Comparison of ENCODE assay signal across 24 cellular contexts in genomic region chr12:124699878-124700277, GRCh38.
DNase-seq lines count a peak whose midpoint lies in the region; ATAC-seq, FAIRE-seq and TF ChIP-seq lines count a peak whose summit lies in the region.
"Had no signal": no experiment of that assay in that cellular context is flagged by ENCODE, and none has a peak within 500 bp of the region (broad histone marks: within the 10 kb centered on the region; RNA-seq: fewer than 3 reads in every experiment).

No MANE protein-coding gene starts in this region.

- no peak overlapping the region for H3K4me3 ChIP-seq in Panc1 (ENCODE audit: low read depth in 2 of 2, low read length in 2 of 2)
- no peak overlapping the region for H3K4me3 ChIP-seq in endodermal cell (ENCODE audit: low read length)
- H3K4me3 ChIP-seq in lung = no peak overlapping the region
- H3K4me3 ChIP-seq in testis = no peak overlapping the region
- H3K4me3 ChIP-seq: BLaER1, body of pancreas, dorsolateral prefrontal cortex, psoas muscle, transverse colon had no signal

- H3K4me1 ChIP-seq in Panc1 (ENCODE audit: control insufficient read depth, insufficient read depth, low read length) = peaks cover 8% of the 10 kb centered on the region
- peaks cover 6% of the 10 kb centered on the region for H3K4me1 ChIP-seq in endodermal cell (ENCODE audit: control insufficient read depth, insufficient read depth, low read length)
- peaks cover 0 to 7% of the 10 kb centered on the region in 2 donors for H3K4me1 ChIP-seq in lung (ENCODE audit: control insufficient read depth in 2 of 2, insufficient read depth in 2 of 2, low read length in 2 of 2)
- H3K4me1 ChIP-seq in testis = peaks cover 70% of the 10 kb centered on the region

- BruUV-seq in Panc1 (replicated peaks; lab: Mats Ljungman, UMichigan) = no TSS peak

- H3K4me3 Mint-ChIP-seq in endodermal cell = no peak overlapping the region
- H3K4me3 Mint-ChIP-seq: memory B cell; stimulated activated naive CD8-positive, alpha-beta T cell treated with anti-CD3 and anti-CD28 coated beads, Interleukin-15, Interleukin-2, amounts not matched to agents 100 ng/mL and 50 ng/mL, for 24 hours had no signal

- H3K27me3 ChIP-seq in Panc1 (ENCODE audit: control insufficient read depth, insufficient read depth, low read length) (no peaks in the 10 kb centered on the region), endodermal cell (ENCODE audit: control insufficient read depth, insufficient read depth, low read length, poor library complexity, severe bottlenecking) (no peaks in the 10 kb centered on the region), lung (ENCODE audit: control insufficient read depth, insufficient read depth) (no peaks in the 10 kb centered on the region), testis (no peaks in the 10 kb centered on the region)
- H3K27me3 ChIP-seq: BLaER1, body of pancreas, dorsolateral prefrontal cortex, transverse colon had no signal

- CTCF ChIA-PET in Panc1 (lab: Charles Lee) = no interaction called here

- H3K27ac ChIP-seq in Panc1 (ENCODE audit: low read length) = peak overlapping the region; percentile 29; the same call in 1 of the 2 replicates
- H3K27ac ChIP-seq in endodermal cell (ENCODE audit: low read depth, low read length) = no peak overlapping the region
- H3K27ac ChIP-seq in lung (ENCODE audit: low read depth in 1 of 2, low read length in 1 of 2) = peak overlapping the region in 1 of 2 donors; percentile 86
- H3K27ac ChIP-seq in testis = peak overlapping the region; percentile 69 to 72
- H3K27ac ChIP-seq: BLaER1, psoas muscle had no signal

- POLR2A ChIA-PET in Panc1 (lab: Charles Lee) = no interaction called here

- DNase-seq in Panc1 (ENCODE audit: low read depth, low spot score) (no peak), endodermal cell (peak; percentile 49), lung (ENCODE audit: low spot score) (peak; percentile 80), testis (no peak), NCI-H345 (lab: John Stamatoyannopoulos, UW) (no peak), D721Med (ENCODE audit: insufficient read length, low spot score) (no peak), cortex of kidney (lab: John Stamatoyannopoulos, UW) (no peak)
- DNase-seq: activated CD4-positive, alpha-beta T cell treated with anti-CD3 and anti-CD28 coated beads, Interleukin-2, amount 50 U/mL, for 48 hours; activated naive CD4-positive, alpha-beta T cell treated with Interleukin-2 at 50 U/mL for 16 hours; body of pancreas; cerebellar nuclear complex; DND-41; dorsolateral prefrontal cortex; NCI-H1436; NCI-H69; psoas muscle; transverse colon had no signal

- ATAC-seq in Panc1 (no peak), lung (ENCODE audit: insufficient read depth, low FRiP score) (peak; percentile 16)
- ATAC-seq: activated CD4-positive, CD25-positive, alpha-beta regulatory T cell treated with anti-CD3 and anti-CD28 coated beads, Interleukin-2, amount 50 U/mL, for 24 hours; body of pancreas; HCT116; psoas muscle had no signal

- in situ Hi-C loops in Panc1 (cut with HindIII; ENCODE audit: low pct_unique_long_range_greater_than_20kb, low sequenced_read_pairs) = no loop called here

- H3K9me3 Mint-ChIP-seq in endodermal cell = no peaks in the 10 kb centered on the region
- H3K9me3 Mint-ChIP-seq: stimulated activated naive CD8-positive, alpha-beta T cell treated with anti-CD3 and anti-CD28 coated beads, Interleukin-15, Interleukin-2, amounts not matched to agents 100 ng/mL and 50 ng/mL, for 24 hours had no signal

- peaks cover 11% of the 10 kb centered on the region for H3K4me1 Mint-ChIP-seq in endodermal cell
- H3K4me1 Mint-ChIP-seq: memory B cell had no signal

- H3K27ac Mint-ChIP-seq in endodermal cell = no peak overlapping the region
- H3K27ac Mint-ChIP-seq: memory B cell; stimulated activated naive CD8-positive, alpha-beta T cell treated with anti-CD3 and anti-CD28 coated beads, Interleukin-15, Interleukin-2, amounts not matched to agents 100 ng/mL and 50 ng/mL, for 24 hours had no signal

- 89 to 90% methylated on average over 13 to 14 of the region's 15 CpGs for WGBS in endodermal cell (ENCODE audit: insufficient coverage in 1 of 2, insufficient read length in 1 of 2), 2 experiments
- 72 to 87% methylated on average over 15 of the region's 15 CpGs for WGBS in lung, 2 donors
- WGBS in testis, 2 donors = 63 to 76% methylated on average over 15 of the region's 15 CpGs

- no peak for FAIRE-seq in D721Med (lab: Jason Lieb, UNC)
- FAIRE-seq: islet of Langerhans, RCC 7860 had no signal

- no peaks in the 10 kb centered on the region for H3K36me3 Mint-ChIP-seq in endodermal cell (ENCODE audit: low read depth)

- TF ChIP-seq CTCF in Panc1 (IDR thresholded peaks at IDR 0.05) (no peak), endodermal cell (conservative IDR thresholded peaks at IDR 0.05) (no peak), lung (IDR thresholded peaks at IDR 0.05; ENCODE audit: control extremely low read depth, extremely low read depth) (no peak), testis (IDR thresholded peaks at IDR 0.05) (no peak), D721Med (IDR thresholded peaks at IDR 0.05; ENCODE audit: insufficient read depth, missing control alignments) (no peak)

- H3K27me3 Mint-ChIP-seq in endodermal cell (ENCODE audit: insufficient read depth) = no peaks in the 10 kb centered on the region

- TF ChIP-seq POLR2A in testis (IDR thresholded peaks at IDR 0.05) = no peak

- intact Hi-C loops in Panc1 (cut with micrococcal nuclease; ENCODE audit: unreplicated experiment) = no loop called here
- intact Hi-C loops in testis (cut with DNase I; ENCODE audit: low total_unique reads) = no loop called here

- H3K36me3 ChIP-seq in Panc1 (ENCODE audit: control insufficient read depth, insufficient read depth, low read length) = no peaks in the 10 kb centered on the region
- H3K36me3 ChIP-seq in endodermal cell (ENCODE audit: control insufficient read depth, insufficient read depth, low read length) = no peaks in the 10 kb centered on the region
- no peaks in the 10 kb centered on the region for H3K36me3 ChIP-seq in lung (ENCODE audit: control insufficient read depth in 2 of 2, insufficient read depth in 2 of 2, low read length in 2 of 2)
- H3K36me3 ChIP-seq in testis (ENCODE audit: low read depth, missing control alignments) = no peaks in the 10 kb centered on the region
- H3K36me3 ChIP-seq: BLaER1, transverse colon had no signal

- H3K9me3 ChIP-seq in Panc1 (ENCODE audit: control insufficient read depth, insufficient read depth, low read depth, low read length) (no peaks in the 10 kb centered on the region), endodermal cell (ENCODE audit: control insufficient read depth, low read length) (no peaks in the 10 kb centered on the region), lung (ENCODE audit: control insufficient read depth in 2 of 2, insufficient read depth in 1 of 2, low read length in 1 of 2) (peaks cover 0 to 2% of the 10 kb centered on the region in 2 donors), testis (no peaks in the 10 kb centered on the region)
- H3K9me3 ChIP-seq: BLaER1, body of pancreas, psoas muscle, transverse colon had no signal

- H3K9ac ChIP-seq in endodermal cell (ENCODE audit: extremely low read depth, low read length, poor library complexity, severe bottlenecking) = no peak overlapping the region
- H3K9ac ChIP-seq: BLaER1 had no signal

Comparison
In these comparisons a context has a peak if more than half of its experiments do, and no peak if none do; other contexts are left out.
1. DNase-seq: peak in endodermal cell (single experiment) and lung (single experiment); none in Panc1 (single experiment), testis (single experiment), NCI-H345 (single experiment), D721Med (single experiment) and cortex of kidney (single experiment).